19 cellular contexts compared by ENCODE assay signal in genomic region chr5:3344671-3345070, GRCh38.
A peak's percentile ranks its signal among the peaks of the same experiment; 100 is the strongest.
DNase-seq lines count a peak whose midpoint lies in the region; ATAC-seq and TF ChIP-seq lines count a peak whose summit lies in the region.
"Had no signal": no experiment of that assay in that cellular context is flagged by ENCODE, and none has a peak within 500 bp of the region (broad histone marks: within the 10 kb centered on the region; RNA-seq: fewer than 3 reads in every experiment).

No MANE protein-coding gene starts in this region.

- TF ChIP-seq CTCF in sigmoid colon (IDR thresholded peaks at IDR 0.05) = no peak
- TF ChIP-seq CTCF in gastroesophageal sphincter (IDR thresholded peaks at IDR 0.05) = no peak
- no peak for TF ChIP-seq CTCF in type B pancreatic cell (conservative IDR thresholded peaks at IDR 0.05)

- H3K4me1 ChIP-seq in sigmoid colon (no peaks in the 10 kb centered on the region), gastroesophageal sphincter (no peaks in the 10 kb centered on the region)
- H3K4me1 ChIP-seq: BLaER1, Caco-2, HAP-1 had no signal

- TF ChIP-seq EP300 in sigmoid colon (IDR thresholded peaks at IDR 0.05) = no peak
- TF ChIP-seq EP300 in gastroesophageal sphincter (IDR thresholded peaks at IDR 0.05) = no peak

- DNase-seq in cardiac septum (ENCODE audit: low spot score) = peak; percentile 53
- DNase-seq in left cardiac atrium = no peak
- peak; percentile 75 for DNase-seq in mesenteric fat pad (ENCODE audit: low spot score)
- peak; percentile 22 for DNase-seq in sigmoid colon
- no peak for DNase-seq in type B pancreatic cell (ENCODE audit: extremely low spot score, unreplicated experiment)
- DNase-seq: Caco-2; CD4-positive, CD25-positive, alpha-beta regulatory T cell; CD8-positive, alpha-beta T cell; DMS153; DND-41; HFFc6 had no signal

- WGBS in sigmoid colon, 2 donors = 86% methylated on average over 11 of the region's 11 CpGs
- WGBS in gastroesophageal sphincter (ENCODE audit: low coverage in 1 of 2), 2 donors = 71 to 76% methylated on average over 3 to 11 of the region's 11 CpGs

- no peak overlapping the region for H3K27ac Mint-ChIP-seq in type B pancreatic cell
- H3K27ac Mint-ChIP-seq: B cell; CD4-positive, CD25-positive, alpha-beta regulatory T cell; CD8-positive, alpha-beta T cell; GM23338; HFFc6 had no signal

- no peaks in the 10 kb centered on the region for H3K9me3 Mint-ChIP-seq in type B pancreatic cell
- H3K9me3 Mint-ChIP-seq: CD8-positive, alpha-beta T cell had no signal

- TF ChIP-seq POLR2A in sigmoid colon (IDR thresholded peaks at IDR 0.05) (no peak), gastroesophageal sphincter (IDR thresholded peaks at IDR 0.05) (no peak)

- intact Hi-C loops in cardiac septum (cut with DNase I) = no loop called here
- intact Hi-C loops in left cardiac atrium (cut with DNase I) = no loop called here
- intact Hi-C loops in sigmoid colon (cut with DNase I) = no loop called here

- no peak overlapping the region for H3K4me3 Mint-ChIP-seq in type B pancreatic cell
- H3K4me3 Mint-ChIP-seq: B cell; CD4-positive, CD25-positive, alpha-beta regulatory T cell; CD8-positive, alpha-beta T cell; GM23338; HFFc6 had no signal

- H3K4me1 Mint-ChIP-seq in type B pancreatic cell (ENCODE audit: unreplicated experiment) = no peaks in the 10 kb centered on the region
- H3K4me1 Mint-ChIP-seq: B cell, GM23338 had no signal

- ATAC-seq in left cardiac atrium = no peak
- no peak for ATAC-seq in gastroesophageal sphincter
- no peak for ATAC-seq in GM21576 (IDR thresholded peaks at IDR 0.05; ENCODE audit: unreplicated experiment)
- ATAC-seq: CD8-positive, alpha-beta T cell; GM23338 had no signal

- H3K27me3 ChIP-seq in sigmoid colon = peaks cover 0 to 4% (median 0%) of the 10 kb centered on the region in 3 donors
- H3K27me3 ChIP-seq in gastroesophageal sphincter = peaks cover 27% of the 10 kb centered on the region
- H3K27me3 ChIP-seq: BLaER1 had no signal

- H3K36me3 ChIP-seq in sigmoid colon (no peaks in the 10 kb centered on the region), gastroesophageal sphincter (no peaks in the 10 kb centered on the region)
- H3K36me3 ChIP-seq: BLaER1, HAP-1 had no signal

- no peaks in the 10 kb centered on the region for H3K9me3 ChIP-seq in sigmoid colon
- H3K9me3 ChIP-seq in gastroesophageal sphincter = peaks cover 0 to 8% (median 0%) of the 10 kb centered on the region in 3 donors
- H3K9me3 ChIP-seq: BLaER1, Caco-2, HAP-1 had no signal

- no peaks in the 10 kb centered on the region for H3K36me3 Mint-ChIP-seq in type B pancreatic cell
- H3K36me3 Mint-ChIP-seq: CD4-positive, CD25-positive, alpha-beta regulatory T cell; CD8-positive, alpha-beta T cell had no signal

- no peak overlapping the region for H3K27ac ChIP-seq in sigmoid colon
- no peak overlapping the region for H3K27ac ChIP-seq in gastroesophageal sphincter
- H3K27ac ChIP-seq: 22Rv1, BLaER1, C4-2B had no signal

- H3K27me3 Mint-ChIP-seq in type B pancreatic cell = peaks cover 19% of the 10 kb centered on the region
- H3K27me3 Mint-ChIP-seq: B cell; CD4-positive, CD25-positive, alpha-beta regulatory T cell had no signal

- no peak overlapping the region for H3K4me3 ChIP-seq in sigmoid colon
- H3K4me3 ChIP-seq in gastroesophageal sphincter = no peak overlapping the region
- H3K4me3 ChIP-seq: BLaER1, GM23338, HAP-1 had no signal

Comparison
In these comparisons a context has a peak if more than half of its experiments do, and no peak if none do; other contexts are left out.
1. DNase-seq: peak in cardiac septum (single experiment), mesenteric fat pad (single experiment) and sigmoid colon (single experiment); none in left cardiac atrium (single experiment) and type B pancreatic cell (single experiment).